2 cellular contexts compared by ENCODE assay signal in the genomic region with DNA sequence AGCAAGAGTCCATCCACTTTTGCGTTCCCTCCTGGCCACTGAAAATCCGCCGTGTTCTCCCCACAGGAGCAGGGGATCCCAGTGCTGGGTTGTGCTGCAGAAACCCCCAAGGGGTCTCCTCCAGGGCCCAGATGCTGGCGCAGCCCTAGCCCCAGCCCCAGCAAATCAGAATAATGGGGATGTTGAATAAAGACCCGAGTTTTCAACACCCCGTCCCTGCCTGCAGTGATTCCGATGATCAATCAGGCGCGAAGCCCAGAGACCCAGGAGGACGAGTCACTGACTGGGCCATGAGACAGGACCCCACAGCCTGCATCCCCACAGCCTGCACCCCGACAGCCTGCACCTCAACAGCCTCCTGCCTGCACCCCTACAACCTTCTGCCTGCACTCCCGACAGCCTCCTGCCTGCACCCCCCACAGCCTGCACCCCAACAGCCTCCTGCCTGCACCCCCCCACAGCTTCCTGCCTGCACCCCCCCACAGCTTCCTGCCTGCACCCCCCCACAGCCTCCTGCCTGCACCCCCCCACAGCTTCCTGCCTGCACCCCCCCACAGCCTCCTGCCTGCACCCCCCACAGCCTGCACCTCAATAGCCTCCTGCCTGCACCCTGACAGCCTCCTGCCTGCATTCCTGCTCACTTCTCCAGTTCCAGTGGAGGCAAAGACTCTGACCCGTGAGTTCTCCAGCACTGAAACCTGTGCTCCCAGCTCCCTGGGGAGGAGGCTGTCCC.
TF ChIP-seq lines count a peak whose summit lies in the region.

No MANE protein-coding gene starts in this region.

TF ChIP-seq in liver, 16 proteins besides CTCF, POLR2A, EP300 and RAD21:
- TF ChIP-seq, protein P1, sequence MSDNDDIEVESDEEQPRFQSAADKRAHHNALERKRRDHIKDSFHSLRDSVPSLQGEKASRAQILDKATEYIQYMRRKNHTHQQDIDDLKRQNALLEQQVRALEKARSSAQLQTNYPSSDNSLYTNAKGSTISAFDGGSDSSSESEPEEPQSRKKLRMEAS (IDR thresholded peaks at IDR 0.05) = no peak
- TF ChIP-seq HNF4A (conservative IDR thresholded peaks at IDR 0.05) = no peak
- TF ChIP-seq, protein P2, sequence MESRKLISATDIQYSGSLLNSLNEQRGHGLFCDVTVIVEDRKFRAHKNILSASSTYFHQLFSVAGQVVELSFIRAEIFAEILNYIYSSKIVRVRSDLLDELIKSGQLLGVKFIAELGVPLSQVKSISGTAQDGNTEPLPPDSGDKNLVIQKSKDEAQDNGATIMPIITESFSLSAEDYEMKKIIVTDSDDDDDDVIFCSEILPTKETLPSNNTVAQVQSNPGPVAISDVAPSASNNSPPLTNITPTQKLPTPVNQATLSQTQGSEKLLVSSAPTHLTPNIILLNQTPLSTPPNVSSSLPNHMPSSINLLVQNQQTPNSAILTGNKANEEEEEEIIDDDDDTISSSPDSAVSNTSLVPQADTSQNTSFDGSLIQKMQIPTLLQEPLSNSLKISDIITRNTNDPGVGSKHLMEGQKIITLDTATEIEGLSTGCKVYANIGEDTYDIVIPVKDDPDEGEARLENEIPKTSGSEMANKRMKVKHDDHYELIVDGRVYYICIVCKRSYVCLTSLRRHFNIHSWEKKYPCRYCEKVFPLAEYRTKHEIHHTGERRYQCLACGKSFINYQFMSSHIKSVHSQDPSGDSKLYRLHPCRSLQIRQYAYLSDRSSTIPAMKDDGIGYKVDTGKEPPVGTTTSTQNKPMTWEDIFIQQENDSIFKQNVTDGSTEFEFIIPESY (IDR thresholded peaks at IDR 0.05) = no peak
- no peak for TF ChIP-seq RXRA (IDR thresholded peaks at IDR 0.05)
- no peak for TF ChIP-seq HNF4G (IDR thresholded peaks at IDR 0.05)
- no peak for TF ChIP-seq ATF3 (IDR thresholded peaks at IDR 0.05)
- TF ChIP-seq JUND (IDR thresholded peaks at IDR 0.05) = no peak
TF ChIP-seq in liver: peak in this region for 0.

TF ChIP-seq in HepG2, 621 proteins besides CTCF, POLR2A, EP300 and RAD21:
- no peak for TF ChIP-seq MEIS2 (CRISPR knock-in tag; IDR thresholded peaks at IDR 0.05)
- TF ChIP-seq MXD1 (CRISPR knock-in tag; IDR thresholded peaks at IDR 0.05) = no peak
- no peak for TF ChIP-seq ZNF556 (CRISPR knock-in tag; IDR thresholded peaks at IDR 0.05; ENCODE audit: borderline replicate concordance)
- TF ChIP-seq ZNF776 (CRISPR knock-in tag; IDR thresholded peaks at IDR 0.05) = no peak
- TF ChIP-seq ZNF740 (CRISPR knock-in tag; IDR thresholded peaks at IDR 0.05) = no peak
- TF ChIP-seq ZNF33B (CRISPR knock-in tag; IDR thresholded peaks at IDR 0.05) = no peak
- no peak for TF ChIP-seq HNF1B (CRISPR knock-in tag; IDR thresholded peaks at IDR 0.05)
- no peak for TF ChIP-seq HOMEZ (CRISPR knock-in tag; IDR thresholded peaks at IDR 0.05; ENCODE audit: low read depth)
- TF ChIP-seq KIAA2018 (CRISPR knock-in tag; IDR thresholded peaks at IDR 0.05; ENCODE audit: borderline replicate concordance) = no peak
- TF ChIP-seq, protein P3, sequence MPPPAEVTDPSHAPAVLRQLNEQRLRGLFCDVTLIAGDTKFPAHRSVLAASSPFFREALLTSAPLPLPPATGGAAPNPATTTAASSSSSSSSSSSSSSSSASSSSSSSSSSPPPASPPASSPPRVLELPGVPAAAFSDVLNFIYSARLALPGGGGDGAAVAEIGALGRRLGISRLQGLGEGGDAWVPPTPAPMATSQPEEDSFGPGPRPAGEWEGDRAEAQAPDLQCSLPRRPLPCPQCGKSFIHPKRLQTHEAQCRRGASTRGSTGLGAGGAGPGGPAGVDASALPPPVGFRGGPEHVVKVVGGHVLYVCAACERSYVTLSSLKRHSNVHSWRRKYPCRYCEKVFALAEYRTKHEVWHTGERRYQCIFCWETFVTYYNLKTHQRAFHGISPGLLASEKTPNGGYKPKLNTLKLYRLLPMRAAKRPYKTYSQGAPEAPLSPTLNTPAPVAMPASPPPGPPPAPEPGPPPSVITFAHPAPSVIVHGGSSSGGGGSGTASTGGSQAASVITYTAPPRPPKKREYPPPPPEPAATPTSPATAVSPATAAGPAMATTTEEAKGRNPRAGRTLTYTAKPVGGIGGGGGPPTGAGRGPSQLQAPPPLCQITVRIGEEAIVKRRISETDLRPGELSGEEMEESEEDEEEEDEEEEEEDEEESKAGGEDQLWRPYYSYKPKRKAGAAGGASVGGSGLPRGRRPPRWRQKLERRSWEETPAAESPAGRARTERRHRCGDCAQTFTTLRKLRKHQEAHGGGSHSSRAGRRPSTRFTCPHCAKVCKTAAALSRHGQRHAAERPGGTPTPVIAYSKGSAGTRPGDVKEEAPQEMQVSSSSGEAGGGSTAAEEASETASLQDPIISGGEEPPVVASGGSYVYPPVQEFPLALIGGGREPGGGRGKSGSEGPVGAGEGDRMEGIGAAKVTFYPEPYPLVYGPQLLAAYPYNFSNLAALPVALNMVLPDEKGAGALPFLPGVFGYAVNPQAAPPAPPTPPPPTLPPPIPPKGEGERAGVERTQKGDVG (CRISPR knock-in tag; IDR thresholded peaks at IDR 0.05; ENCODE audit: borderline replicate concordance) = no peak
- TF ChIP-seq, protein P4, sequence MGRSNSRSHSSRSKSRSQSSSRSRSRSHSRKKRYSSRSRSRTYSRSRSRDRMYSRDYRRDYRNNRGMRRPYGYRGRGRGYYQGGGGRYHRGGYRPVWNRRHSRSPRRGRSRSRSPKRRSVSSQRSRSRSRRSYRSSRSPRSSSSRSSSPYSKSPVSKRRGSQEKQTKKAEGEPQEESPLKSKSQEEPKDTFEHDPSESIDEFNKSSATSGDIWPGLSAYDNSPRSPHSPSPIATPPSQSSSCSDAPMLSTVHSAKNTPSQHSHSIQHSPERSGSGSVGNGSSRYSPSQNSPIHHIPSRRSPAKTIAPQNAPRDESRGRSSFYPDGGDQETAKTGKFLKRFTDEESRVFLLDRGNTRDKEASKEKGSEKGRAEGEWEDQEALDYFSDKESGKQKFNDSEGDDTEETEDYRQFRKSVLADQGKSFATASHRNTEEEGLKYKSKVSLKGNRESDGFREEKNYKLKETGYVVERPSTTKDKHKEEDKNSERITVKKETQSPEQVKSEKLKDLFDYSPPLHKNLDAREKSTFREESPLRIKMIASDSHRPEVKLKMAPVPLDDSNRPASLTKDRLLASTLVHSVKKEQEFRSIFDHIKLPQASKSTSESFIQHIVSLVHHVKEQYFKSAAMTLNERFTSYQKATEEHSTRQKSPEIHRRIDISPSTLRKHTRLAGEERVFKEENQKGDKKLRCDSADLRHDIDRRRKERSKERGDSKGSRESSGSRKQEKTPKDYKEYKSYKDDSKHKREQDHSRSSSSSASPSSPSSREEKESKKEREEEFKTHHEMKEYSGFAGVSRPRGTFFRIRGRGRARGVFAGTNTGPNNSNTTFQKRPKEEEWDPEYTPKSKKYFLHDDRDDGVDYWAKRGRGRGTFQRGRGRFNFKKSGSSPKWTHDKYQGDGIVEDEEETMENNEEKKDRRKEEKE (IDR thresholded peaks at IDR 0.05) = no peak
TF ChIP-seq in HepG2: peak in this region for 0.
